In genomic region chr3:122233109-122233952, GRCh38 we compare ENCODE assay signal across 8 cellular contexts. TPM values are rescaled to one million over a fixed set of nuclear protein-coding genes. Genes with fewer than 3 reads are reported as not detected.
DNase-seq lines count a peak whose midpoint lies in the region; ATAC-seq, FAIRE-seq and TF ChIP-seq lines count a peak whose summit lies in the region.

No MANE protein-coding gene starts in this region.

- no peaks in the 10 kb centered on the region for H3K27me3 ChIP-seq in GM12878 (replicated peaks in 1 of 2; ENCODE audit: control insufficient read depth in 2 of 2, insufficient read depth in 2 of 2, low read length in 1 of 2)

- CTCF ChIA-PET in GM10248 (lab: Yijun Ruan, JAX) = interaction anchor here (0.9 to 2.9 kb wide), 11 partner anchors 13 to 238 kb away, joined by 3 to 15 read pairs (median 4); no protein-coding TSS in a partner anchor
- CTCF ChIA-PET in GM12878 (lab: Yijun Ruan, JAX) = interaction anchor here (0.6 to 7.4 kb wide), 12 partner anchors 9 to 686 kb away, joined by 3 to 62 read pairs (median 9); no protein-coding TSS in a partner anchor
- CTCF ChIA-PET in MCF 10A (lab: Yijun Ruan, JAX) = interaction anchor here (1.2 kb wide), 1 partner anchor 9 kb away, joined by 4 read pairs; no protein-coding TSS in a partner anchor
- CTCF ChIA-PET in RWPE1 (lab: Yijun Ruan, JAX) = interaction anchor here (0.5 kb wide), 1 partner anchor 1064 kb away, joined by 5 read pairs; no protein-coding TSS in a partner anchor

- in situ Hi-C loops in GM12878 (cut with MboI) = no loop called here

- peaks cover 38% of the 10 kb centered on the region for H3K4me1 ChIP-seq in GM12878 (ENCODE audit: control insufficient read depth, insufficient read depth, low read length)

- H3K4me2 ChIP-seq in GM12878 (ENCODE audit: control insufficient read depth, insufficient read depth) = peak overlapping the region; percentile 94

- intact Hi-C loops in GM12878 (cut with micrococcal nuclease; ENCODE audit: unreplicated experiment) = loop anchor here (1.0 to 2.0 kb wide), 3 partner anchors 25 to 131 kb away; no protein-coding TSS in a partner anchor
- intact Hi-C loops in MCF 10A (cut with micrococcal nuclease) = no loop called here

- H4K20me1 ChIP-seq in GM12878 (ENCODE audit: control insufficient read depth, insufficient read depth) = no peaks in the 10 kb centered on the region

- H2AFZ ChIP-seq in GM12878 (ENCODE audit: control insufficient read depth, low read depth, low read length) = peak overlapping the region; percentile 67

- POLR2A ChIA-PET in GM10248 (lab: Yijun Ruan, JAX) = interaction anchor here (0.6 kb wide), 2 partner anchors 22 to 455 kb away, joined by 3 to 4 read pairs; no protein-coding TSS in a partner anchor
- POLR2A ChIA-PET in GM12878 (lab: Charles Lee) = interaction anchor here (0.7 to 3.5 kb wide), 15 partner anchors 10 to 183 kb away, joined by 3 to 22 read pairs (median 5); partner anchors contain the start of gene WDR5B
- POLR2A ChIA-PET in MCF 10A (lab: Yijun Ruan, JAX) = no interaction called here
- POLR2A ChIA-PET in RWPE1 (lab: Yijun Ruan, JAX; ENCODE audit: low non-redundant PET) = no interaction called here

- H3K9ac ChIP-seq in GM12878 (ENCODE audit: control insufficient read depth, insufficient read depth, low read length) = peak overlapping the region; percentile 56

- H3K9me3 Mint-ChIP-seq in MCF 10A (ENCODE audit: unreplicated experiment) = no peaks in the 10 kb centered on the region
- no peaks in the 10 kb centered on the region for H3K9me3 Mint-ChIP-seq in progenitor cell of endocrine pancreas (ENCODE audit: low read depth)

- peak; percentile 57 to 68; a peak in 3 of 4 replicates for TF ChIP-seq EP300 in GM12878 (IDR thresholded peaks at IDR 0.05; ENCODE audit: borderline replicate concordance in 1 of 2, control insufficient read depth in 1 of 2, low read depth in 2 of 2, low read length in 2 of 2)

- H3K4me3 ChIP-seq in GM12878 = 0 out of 2 replicates have a peak overlapping the region, but pooled peaks have one; percentile 13

- H3K9me3 ChIP-seq in GM12878 (replicated peaks; ENCODE audit: control insufficient read depth, insufficient read depth, low read length) = no peaks in the 10 kb centered on the region; the same call in 2 of the 3 replicates

- H3K4me1 Mint-ChIP-seq in MCF 10A (ENCODE audit: insufficient read depth, unreplicated experiment) = no peaks in the 10 kb centered on the region
- no peaks in the 10 kb centered on the region for H3K4me1 Mint-ChIP-seq in progenitor cell of endocrine pancreas (ENCODE audit: low read depth)

- peak; percentile 46 for DNase-seq in GM10248 (ENCODE audit: extremely low spot score)
- peak; percentile 86 for DNase-seq in GM12878 (ENCODE audit: low read depth, low spot score)
- no peak for DNase-seq in MCF 10A (ENCODE audit: unreplicated experiment)
- DNase-seq in RWPE1 (ENCODE audit: low spot score) = no peak
- no peak for DNase-seq in progenitor cell of endocrine pancreas (ENCODE audit: low spot score, unreplicated experiment)
- no peak for DNase-seq in kidney glomerular epithelial cell (lab: John Stamatoyannopoulos, UW)

- BruUV-seq in GM12878 (replicated peaks; lab: Mats Ljungman, UMichigan) (TSS peak; percentile 94), MCF 10A (replicated peaks; lab: Mats Ljungman, UMichigan) (no TSS peak)

- H3K36me3 Mint-ChIP-seq in MCF 10A (ENCODE audit: insufficient read depth, unreplicated experiment) (no peaks in the 10 kb centered on the region), progenitor cell of endocrine pancreas (ENCODE audit: insufficient read depth) (no peaks in the 10 kb centered on the region)

- RAD21 ChIA-PET in GM12878 (lab: Charles Lee; ENCODE audit: unreplicated experiment) = interaction anchor here (0.7 to 7.0 kb wide), 27 partner anchors 9 to 424 kb away, joined by 3 to 123 read pairs (median 4); partner anchors contain the start of genes FAM162A and MIX23

- H3K27ac ChIP-seq in GM12878 (ENCODE audit: control insufficient read depth, insufficient read depth) (peak overlapping the region; percentile 86), RWPE1 (no peak overlapping the region)

- peak; percentile 69 for FAIRE-seq in GM12878 (lab: Jason Lieb, UNC)

- no peaks in the 10 kb centered on the region for H3K79me2 ChIP-seq in GM12878 (ENCODE audit: control insufficient read depth, insufficient read depth, low read length)

- TF ChIP-seq RAD21 in GM12878 (IDR thresholded peaks at IDR 0.05; ENCODE audit: insufficient read depth, low read depth, low read length) = no peak

- ATAC-seq in GM19455 (IDR thresholded peaks at IDR 0.05; ENCODE audit: unreplicated experiment) = peak; percentile 73
- peak; percentile 73 for ATAC-seq in HG03432 (IDR thresholded peaks at IDR 0.05; ENCODE audit: unreplicated experiment)
- peak; percentile 83 for ATAC-seq in GM12878

- SMC1A ChIA-PET in GM12878 (lab: Charles Lee; ENCODE audit: uncharacterized antibody, unreplicated experiment) = interaction anchor here (0.5 to 10.3 kb wide), 32 partner anchors 10 to 687 kb away, joined by 3 to 262 read pairs (median 4); partner anchors contain the start of genes POLQ and WDR5B

- no peaks in the 10 kb centered on the region for H3K36me3 ChIP-seq in GM12878 (ENCODE audit: control insufficient read depth in 2 of 2, insufficient read depth in 2 of 2, low read length in 1 of 2)

- H3K27me3 Mint-ChIP-seq in MCF 10A (ENCODE audit: insufficient read depth, unreplicated experiment) (peaks cover 20% of the 10 kb centered on the region), progenitor cell of endocrine pancreas (peaks cover 25% of the 10 kb centered on the region)

- H3K4me3 Mint-ChIP-seq in MCF 10A (ENCODE audit: unreplicated experiment) (no peak overlapping the region), progenitor cell of endocrine pancreas (ENCODE audit: low read depth) (no peak overlapping the region)

- WGBS in GM12878 (ENCODE audit: insufficient coverage, insufficient replicate concordance, low lambda C conversion rate, missing lambda C conversion rate) = 2% methylated on average over 13 of the region's 13 CpGs

- TF ChIP-seq CTCF in GM10248 (IDR thresholded peaks at IDR 0.05; ENCODE audit: control extremely low read depth, extremely low read depth, low read depth, missing control alignments) = no peak
- TF ChIP-seq CTCF in GM12878 (IDR thresholded peaks at IDR 0.05 in 2 of 3, conservative IDR thresholded peaks at IDR 0.05 in 1 of 3; ENCODE audit: control insufficient read depth in 2 of 3, extremely low read depth in 1 of 3, insufficient read depth in 1 of 3, low read depth in 3 of 3, low read length in 3 of 3) = 0 out of 6 replicates have a peak, but pooled peaks of 1 of the 3 experiments have one; percentile 1
- TF ChIP-seq CTCF in MCF 10A (IDR thresholded peaks at IDR 0.05; ENCODE audit: unreplicated experiment) = no peak
- TF ChIP-seq CTCF in RWPE1 (conservative IDR thresholded peaks at IDR 0.05; ENCODE audit: low read depth) = no peak
- no peak for TF ChIP-seq CTCF in progenitor cell of endocrine pancreas (IDR thresholded peaks at IDR 0.05; ENCODE audit: unreplicated experiment)

- no peak overlapping the region for H3K27ac Mint-ChIP-seq in MCF 10A (ENCODE audit: low read depth, unreplicated experiment)
- H3K27ac Mint-ChIP-seq in progenitor cell of endocrine pancreas = no peak overlapping the region

- TF ChIP-seq POLR2A in GM12878 (IDR thresholded peaks at IDR 0.05; ENCODE audit: low read depth, low read length) = no peak

TF ChIP-seq in GM12878, 131 proteins besides CTCF, POLR2A, EP300 and RAD21 (continues in another document):
- peak; percentile 57; the same call in 1 of the 2 replicates for TF ChIP-seq BACH1 (IDR thresholded peaks at IDR 0.05; ENCODE audit: borderline replicate concordance)
- no peak for TF ChIP-seq CEBPB (IDR thresholded peaks at IDR 0.05; ENCODE audit: borderline replicate concordance in 1 of 2, low read depth in 2 of 2, low read length in 2 of 2)
- TF ChIP-seq CBFB (IDR thresholded peaks at IDR 0.05; ENCODE audit: low read depth) = peak; percentile 60; the same call in 1 of the 2 replicates
- TF ChIP-seq CREM (IDR thresholded peaks at IDR 0.05; ENCODE audit: low read depth) = 0 out of 2 replicates have a peak, but pooled peaks have one; percentile 7
- TF ChIP-seq NBN (IDR thresholded peaks at IDR 0.05) = peak; percentile 72; the same call in 1 of the 2 replicates

RNA-seq across cellular contexts. Expression of gene CASR, which starts 49.9 kb away (rescaled TPM):
- 0.10 and 0.35 TPM in 2 replicates for total RNA-seq in GM12878 (2013; cell fraction: nucleolus; rRNA removed)
- total RNA-seq in GM12878 (2014; rRNA removed) (0.05 and 0.06 TPM in 2 replicates), GM12878 (2014; rRNA removed; fragmentation: Illumina TruSeq; extraction: Trizol) (0.04 and 0.05 TPM in 2 replicates), GM12878 (2021) (0.13 and 0.27 TPM in 2 replicates), MCF 10A (2022) (not detected in 2 replicates), progenitor cell of endocrine pancreas (2.3 and 2.5 TPM in 2 replicates)
- polyA plus RNA-seq in GM12878 (2011; ENCODE audit: low read depth) = 0.14 TPM
- polyA plus RNA-seq in GM12878 (2011; rRNA removed) (0.07 and 0.22 TPM in 2 replicates), GM12878 (2014; fragmentation: Illumina TruSeq; extraction: Trizol) (0.13 and 0.81 TPM in 2 replicates), GM12878 (2014; fragmentation: Nextera tagmentation; extraction: Ambion mirVana) (under 1 TPM; 0.04 to 0.37 TPM), GM12878 (2014; rRNA removed) (0.08 and 0.09 TPM in 2 replicates), GM12878 (2016; fragmentation: Nextera tagmentation; extraction: Ambion mirVana) (under 1 TPM; 0.09 to 0.15 TPM)
- polyA plus RNA-seq in GM12878 (2011; cell fraction: cytosol; rRNA removed) = 0.08 and 0.10 TPM in 2 replicates
- 0.19 and 0.25 TPM in 2 replicates for polyA plus RNA-seq in GM12878 (2011; cell fraction: nucleus; rRNA removed)
- polyA plus RNA-seq in GM12878 (2012) = 0.14 and 0.25 TPM in 2 replicates
- polyA minus RNA-seq in GM12878 (2011; rRNA and poly(A)+ RNA removed) = 0.21 and 0.29 TPM in 2 replicates
- not detected in 2 replicates for polyA minus RNA-seq in GM12878 (2011; cell fraction: cytosol; rRNA and poly(A)+ RNA removed)
- 0.19 and 0.24 TPM in 2 replicates for polyA minus RNA-seq in GM12878 (2011; cell fraction: nucleus; rRNA and poly(A)+ RNA removed)

Comparison
In these comparisons a context has a peak if more than half of its experiments do, and no peak if none do; other contexts are left out.
1. DNase-seq: peak in GM10248 (single experiment) and GM12878 (single experiment); none in MCF 10A (single experiment), RWPE1 (single experiment), progenitor cell of endocrine pancreas (single experiment) and kidney glomerular epithelial cell (single experiment).
2. POLR2A ChIA-PET loops: an anchor here in GM10248 (0.6 kb wide) and GM12878 (0.7 to 3.5 kb wide); none called in MCF 10A and RWPE1.
3. Peak in every context shown above with its lines, with median percentiles within 50 percentile points of each other: ATAC-seq.